2 cellular contexts compared by ENCODE assay signal in genomic region chr2:241257419-241258032, GRCh38.
TF ChIP-seq lines count a peak whose summit lies in the region.

No MANE protein-coding gene starts in this region.

TF ChIP-seq in IMR-90, 13 proteins besides CTCF, POLR2A, EP300 and RAD21:
- TF ChIP-seq CEBPB (IDR thresholded peaks at IDR 0.05; ENCODE audit: low read depth, low read length) (no peak), ELK1 (IDR thresholded peaks at IDR 0.05; ENCODE audit: borderline replicate concordance, low read depth, low read length) (no peak), RFX5 (IDR thresholded peaks at IDR 0.05; ENCODE audit: low read depth, low read length) (no peak), CHD1 (IDR thresholded peaks at IDR 0.05; ENCODE audit: low read depth, low read length) (no peak), RCOR1 (IDR thresholded peaks at IDR 0.05; ENCODE audit: insufficient replicate concordance, low read length) (no peak), BHLHE40 (IDR thresholded peaks at IDR 0.05; ENCODE audit: low read depth, low read length) (no peak)

TF ChIP-seq in GM23338, 12 proteins besides CTCF, POLR2A, EP300 and RAD21:
- TF ChIP-seq JUNB (IDR thresholded peaks at IDR 0.05; ENCODE audit: unreplicated experiment): no peak
- no peak for TF ChIP-seq REST (IDR thresholded peaks at IDR 0.05; ENCODE audit: unreplicated experiment)
- no peak for TF ChIP-seq ZNF114 (CRISPR knock-in tag; IDR thresholded peaks at IDR 0.05)
- no peak for TF ChIP-seq NANOG (IDR thresholded peaks at IDR 0.05; ENCODE audit: borderline replicate concordance)
- TF ChIP-seq EZH2 (IDR thresholded peaks at IDR 0.05; ENCODE audit: low read depth, unreplicated experiment): no peak
- TF ChIP-seq STAT1 (IDR thresholded peaks at IDR 0.05; ENCODE audit: unreplicated experiment): no peak
- TF ChIP-seq CREB1 (CRISPR knock-in tag; IDR thresholded peaks at IDR 0.05; ENCODE audit: low read depth): no peak
- TF ChIP-seq, protein P1, sequence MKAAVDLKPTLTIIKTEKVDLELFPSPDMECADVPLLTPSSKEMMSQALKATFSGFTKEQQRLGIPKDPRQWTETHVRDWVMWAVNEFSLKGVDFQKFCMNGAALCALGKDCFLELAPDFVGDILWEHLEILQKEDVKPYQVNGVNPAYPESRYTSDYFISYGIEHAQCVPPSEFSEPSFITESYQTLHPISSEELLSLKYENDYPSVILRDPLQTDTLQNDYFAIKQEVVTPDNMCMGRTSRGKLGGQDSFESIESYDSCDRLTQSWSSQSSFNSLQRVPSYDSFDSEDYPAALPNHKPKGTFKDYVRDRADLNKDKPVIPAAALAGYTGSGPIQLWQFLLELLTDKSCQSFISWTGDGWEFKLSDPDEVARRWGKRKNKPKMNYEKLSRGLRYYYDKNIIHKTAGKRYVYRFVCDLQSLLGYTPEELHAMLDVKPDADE (IDR thresholded peaks at IDR 0.05): no peak
- no peak for TF ChIP-seq POLR2AphosphoS5 (IDR thresholded peaks at IDR 0.05; ENCODE audit: low read depth)
- TF ChIP-seq EZH2phosphoT487 (IDR thresholded peaks at IDR 0.05; ENCODE audit: unreplicated experiment): no peak
- TF ChIP-seq, protein P2, sequence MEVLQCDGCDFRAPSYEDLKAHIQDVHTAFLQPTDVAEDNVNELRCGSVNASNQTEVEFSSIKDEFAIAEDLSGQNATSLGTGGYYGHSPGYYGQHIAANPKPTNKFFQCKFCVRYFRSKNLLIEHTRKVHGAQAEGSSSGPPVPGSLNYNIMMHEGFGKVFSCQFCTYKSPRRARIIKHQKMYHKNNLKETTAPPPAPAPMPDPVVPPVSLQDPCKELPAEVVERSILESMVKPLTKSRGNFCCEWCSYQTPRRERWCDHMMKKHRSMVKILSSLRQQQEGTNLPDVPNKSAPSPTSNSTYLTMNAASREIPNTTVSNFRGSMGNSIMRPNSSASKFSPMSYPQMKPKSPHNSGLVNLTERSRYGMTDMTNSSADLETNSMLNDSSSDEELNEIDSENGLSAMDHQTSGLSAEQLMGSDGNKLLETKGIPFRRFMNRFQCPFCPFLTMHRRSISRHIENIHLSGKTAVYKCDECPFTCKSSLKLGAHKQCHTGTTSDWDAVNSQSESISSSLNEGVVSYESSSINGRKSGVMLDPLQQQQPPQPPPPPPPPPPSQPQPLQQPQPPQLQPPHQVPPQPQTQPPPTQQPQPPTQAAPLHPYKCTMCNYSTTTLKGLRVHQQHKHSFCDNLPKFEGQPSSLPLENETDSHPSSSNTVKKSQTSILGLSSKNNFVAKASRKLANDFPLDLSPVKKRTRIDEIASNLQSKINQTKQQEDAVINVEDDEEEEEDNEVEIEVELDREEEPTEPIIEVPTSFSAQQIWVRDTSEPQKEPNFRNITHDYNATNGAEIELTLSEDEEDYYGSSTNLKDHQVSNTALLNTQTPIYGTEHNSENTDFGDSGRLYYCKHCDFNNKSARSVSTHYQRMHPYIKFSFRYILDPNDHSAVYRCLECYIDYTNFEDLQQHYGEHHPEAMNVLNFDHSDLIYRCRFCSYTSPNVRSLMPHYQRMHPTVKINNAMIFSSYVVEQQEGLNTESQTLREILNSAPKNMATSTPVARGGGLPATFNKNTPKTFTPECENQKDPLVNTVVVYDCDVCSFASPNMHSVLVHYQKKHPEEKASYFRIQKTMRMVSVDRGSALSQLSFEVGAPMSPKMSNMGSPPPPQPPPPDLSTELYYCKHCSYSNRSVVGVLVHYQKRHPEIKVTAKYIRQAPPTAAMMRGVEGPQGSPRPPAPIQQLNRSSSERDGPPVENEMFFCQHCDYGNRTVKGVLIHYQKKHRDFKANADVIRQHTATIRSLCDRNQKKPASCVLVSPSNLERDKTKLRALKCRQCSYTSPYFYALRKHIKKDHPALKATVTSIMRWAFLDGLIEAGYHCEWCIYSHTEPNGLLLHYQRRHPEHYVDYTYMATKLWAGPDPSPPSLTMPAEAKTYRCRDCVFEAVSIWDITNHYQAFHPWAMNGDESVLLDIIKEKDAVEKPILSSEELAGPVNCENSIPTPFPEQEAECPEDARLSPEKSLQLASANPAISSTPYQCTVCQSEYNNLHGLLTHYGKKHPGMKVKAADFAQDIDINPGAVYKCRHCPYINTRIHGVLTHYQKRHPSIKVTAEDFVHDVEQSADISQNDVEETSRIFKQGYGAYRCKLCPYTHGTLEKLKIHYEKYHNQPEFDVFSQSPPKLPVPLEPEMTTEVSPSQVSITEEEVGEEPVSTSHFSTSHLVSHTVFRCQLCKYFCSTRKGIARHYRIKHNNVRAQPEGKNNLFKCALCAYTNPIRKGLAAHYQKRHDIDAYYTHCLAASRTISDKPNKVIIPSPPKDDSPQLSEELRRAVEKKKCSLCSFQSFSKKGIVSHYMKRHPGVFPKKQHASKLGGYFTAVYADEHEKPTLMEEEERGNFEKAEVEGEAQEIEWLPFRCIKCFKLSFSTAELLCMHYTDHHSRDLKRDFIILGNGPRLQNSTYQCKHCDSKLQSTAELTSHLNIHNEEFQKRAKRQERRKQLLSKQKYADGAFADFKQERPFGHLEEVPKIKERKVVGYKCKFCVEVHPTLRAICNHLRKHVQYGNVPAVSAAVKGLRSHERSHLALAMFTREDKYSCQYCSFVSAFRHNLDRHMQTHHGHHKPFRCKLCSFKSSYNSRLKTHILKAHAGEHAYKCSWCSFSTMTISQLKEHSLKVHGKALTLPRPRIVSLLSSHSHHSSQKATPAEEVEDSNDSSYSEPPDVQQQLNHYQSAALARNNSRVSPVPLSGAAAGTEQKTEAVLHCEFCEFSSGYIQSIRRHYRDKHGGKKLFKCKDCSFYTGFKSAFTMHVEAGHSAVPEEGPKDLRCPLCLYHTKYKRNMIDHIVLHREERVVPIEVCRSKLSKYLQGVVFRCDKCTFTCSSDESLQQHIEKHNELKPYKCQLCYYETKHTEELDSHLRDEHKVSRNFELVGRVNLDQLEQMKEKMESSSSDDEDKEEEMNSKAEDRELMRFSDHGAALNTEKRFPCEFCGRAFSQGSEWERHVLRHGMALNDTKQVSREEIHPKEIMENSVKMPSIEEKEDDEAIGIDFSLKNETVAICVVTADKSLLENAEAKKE (CRISPR knock-in tag; IDR thresholded peaks at IDR 0.05): no peak
